ENCODE assay signal across 8 cellular contexts in genomic region chr5:143057580-143057999, GRCh38.
DNase-seq lines count a peak whose midpoint lies in the region; ATAC-seq and TF ChIP-seq lines count a peak whose summit lies in the region.

No MANE protein-coding gene starts in this region.

- ATAC-seq in GM18511 (IDR thresholded peaks at IDR 0.05; ENCODE audit: unreplicated experiment) (peak; percentile 60), GM21529 (IDR thresholded peaks at IDR 0.05; ENCODE audit: unreplicated experiment) (peak; percentile 56), HG03558 (IDR thresholded peaks at IDR 0.05; ENCODE audit: extremely low read depth, unreplicated experiment) (peak; percentile 33)

- H3K9ac ChIP-seq in fibroblast of lung (ENCODE audit: insufficient read depth, low read length) = no peak overlapping the region

- in situ Hi-C loops in ACHN (cut with HindIII; ENCODE audit: low pct_ligation_motif_present, low pct_unique_long_range_greater_than_20kb, low sequenced_read_pairs) = no loop called here

- DNase-seq in fibroblast of lung (ENCODE audit: low read depth in 2 of 2) (peak; percentile 32 to 50), ACHN (no peak), cardiac septum (ENCODE audit: low spot score) (no peak), COLO829 (ENCODE audit: low spot score) (no peak)
- no peak for DNase-seq in activated CD4-positive, CD25-positive, alpha-beta regulatory T cell (lab: John Stamatoyannopoulos, UW)

- no peak for TF ChIP-seq CTCF in fibroblast of lung (conservative IDR thresholded peaks at IDR 0.05 in 1 of 2, IDR thresholded peaks at IDR 0.05 in 1 of 2; ENCODE audit: low read depth in 1 of 2, low read length in 2 of 2)

- intact Hi-C loops in cardiac septum (cut with DNase I) = no loop called here

- H3K4me1 ChIP-seq in fibroblast of lung (ENCODE audit: control insufficient read depth, extremely low read depth, insufficient read depth, low read length) = peaks cover 39% of the 10 kb centered on the region

- no peak overlapping the region for H3K4me2 ChIP-seq in fibroblast of lung (ENCODE audit: extremely low read depth, insufficient read depth, low read length)

- no peak overlapping the region for H3K4me3 ChIP-seq in fibroblast of lung (replicated peaks in 1 of 4; ENCODE audit: control extremely low read depth in 1 of 4, insufficient read depth in 1 of 4, low read depth in 3 of 4, low read length in 4 of 4)

- no peaks in the 10 kb centered on the region for H3K9me3 ChIP-seq in fibroblast of lung (ENCODE audit: control insufficient read depth, insufficient read depth, low read depth, low read length)

- H3K27ac ChIP-seq in fibroblast of lung (ENCODE audit: insufficient read depth, low read length) = no peak overlapping the region

- no peaks in the 10 kb centered on the region for H4K20me1 ChIP-seq in fibroblast of lung (ENCODE audit: control insufficient read depth, extremely low read depth, insufficient read depth, low read length)

- no peaks in the 10 kb centered on the region for H3K36me3 ChIP-seq in fibroblast of lung (ENCODE audit: control insufficient read depth, insufficient read depth, low read length)

- H2AFZ ChIP-seq in fibroblast of lung (ENCODE audit: low read length) = no peak overlapping the region

- no peaks in the 10 kb centered on the region for H3K79me2 ChIP-seq in fibroblast of lung (ENCODE audit: control insufficient read depth, insufficient read depth, low read length)

- H3K27me3 ChIP-seq in fibroblast of lung (ENCODE audit: control insufficient read depth, insufficient read depth, low read length) = no peaks in the 10 kb centered on the region

Comparison
In these comparisons a context has a peak if more than half of its experiments do, and no peak if none do; other contexts are left out.
1. DNase-seq: peak in fibroblast of lung (2 of 2); none in ACHN (single experiment), activated CD4-positive, CD25-positive, alpha-beta regulatory T cell (0 of 4), cardiac septum (single experiment) and COLO829 (single experiment).
2. Peak in every context shown above with its lines, with median percentiles within 50 percentile points of each other: ATAC-seq.